ENCODE assay signal across 6 cellular contexts in the genomic region with DNA sequence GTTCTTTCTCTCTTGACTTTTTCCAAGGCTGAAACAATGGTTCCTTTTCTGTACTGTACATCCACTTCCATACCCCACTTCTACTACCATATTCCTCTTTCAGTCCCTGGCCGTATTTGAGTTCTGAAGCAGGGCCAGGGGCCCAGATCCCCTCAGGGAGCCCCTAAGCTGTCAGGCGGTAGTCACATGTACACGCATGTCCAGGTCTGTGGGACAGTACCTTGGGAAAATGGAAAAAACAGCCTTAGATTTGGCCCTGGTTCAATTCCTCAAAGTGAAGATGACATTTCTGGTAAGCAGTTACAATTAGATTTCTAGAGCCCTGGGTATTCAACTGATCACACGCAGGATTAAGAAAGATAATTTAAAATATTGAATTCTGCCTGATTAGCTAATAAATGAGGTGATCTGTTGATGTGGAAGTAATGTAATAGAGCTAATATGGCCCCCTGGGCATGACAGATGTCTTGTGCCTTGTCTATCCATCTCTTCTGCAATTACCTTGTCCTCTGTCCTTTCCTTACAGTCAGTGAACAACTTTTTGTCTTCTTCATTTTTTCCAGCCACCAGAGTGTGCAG.
"Had no signal": no experiment of that assay in that cellular context is flagged by ENCODE, and none has a peak within 500 bp of the region (broad histone marks: within the 10 kb centered on the region; RNA-seq: fewer than 3 reads in every experiment).

No MANE protein-coding gene starts in this region.

- H3K27ac Mint-ChIP-seq: GM23338, H9, IgD-negative memory B cell had no signal

- H3K4me3 Mint-ChIP-seq: GM23338, H9, IgD-negative memory B cell had no signal

- H3K27me3 Mint-ChIP-seq: IgD-negative memory B cell had no signal

- DNase-seq: H9, HCEC 1CT, KBM-7 had no signal

- H3K9me3 Mint-ChIP-seq: GM23338, H9 had no signal

- H3K4me2 ChIP-seq: GM23338 had no signal

- H3K4me3 ChIP-seq: GM23338 had no signal

- H3K4me1 Mint-ChIP-seq: GM23338, H9, IgD-negative memory B cell had no signal

- ATAC-seq: GM23338, HepG2 had no signal
